8 cellular contexts compared by ENCODE assay signal in the genomic region with DNA sequence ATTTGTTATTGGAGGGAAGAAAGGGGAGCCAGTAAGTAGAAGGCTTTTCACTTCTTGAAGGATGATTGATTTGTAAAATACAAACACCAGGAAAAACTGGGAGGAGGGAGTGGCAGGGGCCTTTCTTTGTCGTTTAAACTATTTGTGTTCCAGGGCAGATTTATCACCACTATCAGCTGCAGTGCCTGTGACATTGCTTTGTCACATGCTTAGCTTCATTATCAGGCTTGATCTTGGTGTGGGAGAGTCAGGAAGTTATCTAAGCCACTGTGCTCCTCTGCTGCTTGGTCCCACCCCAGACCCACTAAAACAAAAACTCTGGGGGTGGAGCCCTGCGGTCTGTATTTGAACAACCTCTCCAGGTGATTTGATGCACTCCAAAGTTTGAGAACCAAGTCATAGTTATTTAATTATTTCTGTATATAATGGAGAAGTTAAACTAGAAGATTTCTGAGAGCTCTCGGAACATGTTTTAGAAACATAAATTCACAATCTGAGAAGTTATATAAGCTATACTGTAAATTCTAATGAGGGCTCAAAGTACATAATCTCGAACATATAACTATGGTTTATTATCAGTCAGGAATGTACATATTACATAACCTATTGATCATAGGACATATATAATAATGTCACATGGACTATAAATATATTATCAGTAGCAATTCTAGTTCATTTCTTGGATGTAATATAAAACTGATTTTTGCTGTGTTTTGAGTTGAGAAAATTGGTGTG.
DNase-seq lines count a peak whose midpoint lies in the region; ATAC-seq and FAIRE-seq lines count a peak whose summit lies in the region.

No MANE protein-coding gene starts in this region.

- peak; percentile 72 for ATAC-seq in HG02852 (IDR thresholded peaks at IDR 0.05; ENCODE audit: unreplicated experiment)
- ATAC-seq in esophagus mucosa: peak; percentile 23
- no peak for ATAC-seq in HG03175 (IDR thresholded peaks at IDR 0.05; ENCODE audit: unreplicated experiment)

- peak; percentile 52 for DNase-seq in activated CD4-positive, CD25-positive, alpha-beta regulatory T cell treated with anti-CD3 and anti-CD28 coated beads, Interleukin-2, amount 50 U/mL, for 72 hours
- DNase-seq in stimulated activated CD8-positive, alpha-beta memory T cell treated with anti-CD3 and anti-CD28 coated beads, Interleukin-15, amount 100 ng/mL, for 1 hour (ENCODE audit: low read depth): peak; percentile 47
- no peak for DNase-seq in hepatic stellate cell (ENCODE audit: low spot score)
- DNase-seq in AG08396 (ENCODE audit: low spot score): no peak
- no peak for DNase-seq in RCC 7860 (ENCODE audit: low spot score)

- no peak for FAIRE-seq in RCC 7860 (lab: Jason Lieb, UNC)

Comparison
In these comparisons a context has a peak if more than half of its experiments do, and no peak if none do; other contexts are left out.
1. DNase-seq: peak in activated CD4-positive, CD25-positive, alpha-beta regulatory T cell treated with anti-CD3 and anti-CD28 coated beads, Interleukin-2, amount 50 U/mL, for 72 hours (single experiment) and stimulated activated CD8-positive, alpha-beta memory T cell treated with anti-CD3 and anti-CD28 coated beads, Interleukin-15, amount 100 ng/mL, for 1 hour (single experiment); none in hepatic stellate cell (single experiment), AG08396 (single experiment) and RCC 7860 (single experiment).